In the genomic region with DNA sequence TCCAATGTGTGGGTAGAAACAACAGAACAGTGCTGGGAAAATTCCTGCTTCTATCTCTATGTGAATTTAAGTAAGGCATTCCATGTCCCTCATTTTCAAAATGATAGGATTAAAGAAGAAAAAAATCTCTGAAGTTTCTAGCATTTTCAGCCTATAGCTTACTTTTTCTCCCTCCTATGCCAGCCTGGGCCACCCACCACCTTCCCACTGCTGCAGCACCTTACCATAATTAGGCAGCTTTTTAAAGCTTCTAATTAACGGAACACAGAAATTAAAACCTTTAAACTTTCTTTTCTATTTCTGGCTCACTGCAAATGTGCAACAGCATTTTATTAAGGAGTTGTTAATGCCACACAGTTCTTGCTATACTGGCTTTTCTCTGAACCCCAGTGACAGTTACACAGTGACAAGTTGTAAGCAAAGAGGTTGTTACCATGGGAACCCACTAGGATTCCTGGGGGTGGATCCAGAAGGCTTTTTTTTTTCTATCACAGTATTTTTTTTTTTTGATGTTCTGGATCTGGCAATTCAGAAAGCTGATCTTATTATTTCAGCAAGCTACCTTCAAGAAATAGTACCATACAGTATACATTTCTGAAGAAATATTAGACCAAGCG, we compare ENCODE assay signal across 12 cellular contexts. TPM values are rescaled to one million over a fixed set of nuclear protein-coding genes. Genes with fewer than 3 reads are reported as not detected.
DNase-seq lines count a peak whose midpoint lies in the region; ATAC-seq lines count a peak whose summit lies in the region.
"Had no signal": no experiment of that assay in that cellular context is flagged by ENCODE, and none has a peak within 500 bp of the region (broad histone marks: within the 10 kb centered on the region; RNA-seq: fewer than 3 reads in every experiment).

No MANE protein-coding gene starts in this region.

- peak overlapping the region; percentile 39 for H3K4me2 ChIP-seq in skeletal muscle satellite cell (ENCODE audit: low read length)

- H3K9ac ChIP-seq in skeletal muscle satellite cell (ENCODE audit: low read depth, low read length), result peak overlapping the region; percentile 4

- peaks cover 39% of the 10 kb centered on the region for H3K4me1 ChIP-seq in skeletal muscle satellite cell (ENCODE audit: control insufficient read depth, insufficient read depth, low read length)

- intact Hi-C loops in activated T-helper 2 cell treated with anti-CD3 and anti-CD28 coated beads, Interferon-gamma antibody, Interleukin-2, Interleukin-4, amounts not matched to agents 10 μg/mL and 5 μg/mL and 100 μg/mL, durations not matched to agents 14 hours and 24 hours and 36 hours (cut with micrococcal nuclease), result no loop called here
- intact Hi-C loops in sciatic nerve (cut with DNase I), result no loop called here

- H3K4me1 Mint-ChIP-seq in activated T-helper 2 cell treated with anti-CD3 and anti-CD28 coated beads, Interferon-gamma antibody, Interleukin-2, Interleukin-4, amounts not matched to agents 10 μg/mL and 5 μg/mL and 100 μg/mL, durations not matched to agents 14 hours and 24 hours and 36 hours (ENCODE audit: low read depth), result peaks cover 14% of the 10 kb centered on the region

- peaks cover 4% of the 10 kb centered on the region for H3K36me3 ChIP-seq in skeletal muscle satellite cell (ENCODE audit: insufficient read depth, low read length)

- no peaks in the 10 kb centered on the region for H3K9me3 Mint-ChIP-seq in activated T-helper 2 cell treated with anti-CD3 and anti-CD28 coated beads, Interferon-gamma antibody, Interleukin-2, Interleukin-4, amounts not matched to agents 10 μg/mL and 5 μg/mL and 100 μg/mL, durations not matched to agents 14 hours and 24 hours and 36 hours

- H3K9me3 ChIP-seq in skeletal muscle satellite cell (replicated peaks; ENCODE audit: low read length), result no peaks in the 10 kb centered on the region

- H3K27me3 Mint-ChIP-seq in activated T-helper 2 cell treated with anti-CD3 and anti-CD28 coated beads, Interferon-gamma antibody, Interleukin-2, Interleukin-4, amounts not matched to agents 10 μg/mL and 5 μg/mL and 100 μg/mL, durations not matched to agents 14 hours and 24 hours and 36 hours (ENCODE audit: low read depth), result no peaks in the 10 kb centered on the region

- peak; percentile 61 for ATAC-seq in left lobe of liver
- ATAC-seq in HG03025 (IDR thresholded peaks at IDR 0.05; ENCODE audit: low FRiP score, unreplicated experiment), result no peak
- ATAC-seq in sciatic nerve, result no peak
- ATAC-seq in HG03571 (IDR thresholded peaks at IDR 0.05; ENCODE audit: unreplicated experiment), result no peak

- peak overlapping the region; percentile 1 for H3K27ac Mint-ChIP-seq in activated T-helper 2 cell treated with anti-CD3 and anti-CD28 coated beads, Interferon-gamma antibody, Interleukin-2, Interleukin-4, amounts not matched to agents 10 μg/mL and 5 μg/mL and 100 μg/mL, durations not matched to agents 14 hours and 24 hours and 36 hours

- no peaks in the 10 kb centered on the region for H3K27me3 ChIP-seq in skeletal muscle satellite cell (ENCODE audit: control insufficient read depth, insufficient read depth, low read length)

- no peak overlapping the region for H3K4me3 Mint-ChIP-seq in activated T-helper 2 cell treated with anti-CD3 and anti-CD28 coated beads, Interferon-gamma antibody, Interleukin-2, Interleukin-4, amounts not matched to agents 10 μg/mL and 5 μg/mL and 100 μg/mL, durations not matched to agents 14 hours and 24 hours and 36 hours (ENCODE audit: low read depth)

- DNase-seq in NCI-H146 (lab: John Stamatoyannopoulos, UW), result peak; percentile 21
- DNase-seq in NCI-H146 treated with DMSO at 0.1 percent for 48 hours (lab: John Stamatoyannopoulos, UW; ENCODE audit: unreplicated experiment), result no peak
- no peak for DNase-seq in activated T-helper 2 cell treated with anti-CD3 and anti-CD28 coated beads, Interferon-gamma antibody, Interleukin-2, Interleukin-4, amounts not matched to agents 10 μg/mL and 5 μg/mL and 100 μg/mL, durations not matched to agents 14 hours and 24 hours and 36 hours (ENCODE audit: low spot score)
- no peak for DNase-seq in left lobe of liver (ENCODE audit: low spot score)
- DNase-seq in sciatic nerve (ENCODE audit: low spot score), result no peak
- DNase-seq: DND-41, NCI-H2029 treated with DMSO at 0.1 percent for 48 hours had no signal

- no peak overlapping the region for H3K4me3 ChIP-seq in skeletal muscle satellite cell (ENCODE audit: low read length)
- H3K4me3 ChIP-seq: lung had no signal

- peaks cover 18% of the 10 kb centered on the region for H3K36me3 Mint-ChIP-seq in activated T-helper 2 cell treated with anti-CD3 and anti-CD28 coated beads, Interferon-gamma antibody, Interleukin-2, Interleukin-4, amounts not matched to agents 10 μg/mL and 5 μg/mL and 100 μg/mL, durations not matched to agents 14 hours and 24 hours and 36 hours (ENCODE audit: low read depth)

RNA-seq across cellular contexts. Expression of gene CELF1, which starts 20.2 kb away (rescaled TPM):
- total RNA-seq in activated T-helper 2 cell treated with anti-CD3 and anti-CD28 coated beads, Interferon-gamma antibody, Interleukin-2, Interleukin-4, amounts not matched to agents 10 μg/mL and 5 μg/mL and 100 μg/mL, durations not matched to agents 14 hours and 24 hours and 36 hours, result 129 and 132 TPM in 2 replicates
- total RNA-seq in left lobe of liver (78.4 TPM), sciatic nerve (113 TPM)
- total RNA-seq in skeletal muscle satellite cell (2012; rRNA removed), result 70.1 and 76.6 TPM in 2 replicates

RNA-seq across cellular contexts. Expression of gene PTPMT1, which starts 32.7 kb away (rescaled TPM):
- total RNA-seq in activated T-helper 2 cell treated with anti-CD3 and anti-CD28 coated beads, Interferon-gamma antibody, Interleukin-2, Interleukin-4, amounts not matched to agents 10 μg/mL and 5 μg/mL and 100 μg/mL, durations not matched to agents 14 hours and 24 hours and 36 hours, result 50.7 and 53.9 TPM in 2 replicates
- total RNA-seq in left lobe of liver, result 23.8 TPM
- 63.6 and 83.1 TPM in 2 replicates for total RNA-seq in skeletal muscle satellite cell (2012; rRNA removed)
- 31.3 TPM for total RNA-seq in sciatic nerve

RNA-seq across cellular contexts. Expression of gene KBTBD4, which starts 46.1 kb away (rescaled TPM):
- 14.2 and 15.3 TPM in 2 replicates for total RNA-seq in activated T-helper 2 cell treated with anti-CD3 and anti-CD28 coated beads, Interferon-gamma antibody, Interleukin-2, Interleukin-4, amounts not matched to agents 10 μg/mL and 5 μg/mL and 100 μg/mL, durations not matched to agents 14 hours and 24 hours and 36 hours
- total RNA-seq in left lobe of liver, result 7.0 TPM
- 18.0 and 21.0 TPM in 2 replicates for total RNA-seq in skeletal muscle satellite cell (2012; rRNA removed)
- total RNA-seq in sciatic nerve, result 12.5 TPM

RNA-seq across cellular contexts. Expression of gene NDUFS3, which starts 46.2 kb away (rescaled TPM):
- total RNA-seq in activated T-helper 2 cell treated with anti-CD3 and anti-CD28 coated beads, Interferon-gamma antibody, Interleukin-2, Interleukin-4, amounts not matched to agents 10 μg/mL and 5 μg/mL and 100 μg/mL, durations not matched to agents 14 hours and 24 hours and 36 hours, result 132 and 142 TPM in 2 replicates
- total RNA-seq in left lobe of liver (58.2 TPM), sciatic nerve (46.0 TPM)
- total RNA-seq in skeletal muscle satellite cell (2012; rRNA removed), result 68.2 and 77.8 TPM in 2 replicates

RNA-seq across cellular contexts. Expression of gene FAM180B, which starts 53.8 kb away (rescaled TPM):
- total RNA-seq in activated T-helper 2 cell treated with anti-CD3 and anti-CD28 coated beads, Interferon-gamma antibody, Interleukin-2, Interleukin-4, amounts not matched to agents 10 μg/mL and 5 μg/mL and 100 μg/mL, durations not matched to agents 14 hours and 24 hours and 36 hours, result 0.25 and 0.39 TPM in 2 replicates
- total RNA-seq in left lobe of liver (not detected), sciatic nerve (3.0 TPM)
- under 0.01 and 0.44 TPM in 2 replicates for total RNA-seq in skeletal muscle satellite cell (2012; rRNA removed)
- total RNA-seq: frontal cortex had no signal
